Comparison of ENCODE assay signal across 33 cellular contexts in genomic region chr6:51976374-51976773, GRCh38.
"Had no signal": no experiment of that assay in that cellular context is flagged by ENCODE, and none has a peak within 500 bp of the region (broad histone marks: within the 10 kb centered on the region; RNA-seq: fewer than 3 reads in every experiment).

No MANE protein-coding gene starts in this region.

- H3K9me3 ChIP-seq: adrenal gland, body of pancreas had no signal

- DNase-seq: activated B cell treated with CpG ODN at 0.5 μM for 24 hours; activated CD4-positive, alpha-beta memory T cell treated with anti-CD3 and anti-CD28 coated beads for 36 hours; activated CD4-positive, alpha-beta T cell treated with anti-CD3 and anti-CD28 coated beads for 4 hours; activated CD4-positive, alpha-beta T cell treated with anti-CD3 and anti-CD28 coated beads, Interleukin-2, amount 10 ng/mL, durations not matched to agents 24 days and 14 days; activated CD4-positive, alpha-beta T cell treated with anti-CD3 and anti-CD28 coated beads, Interleukin-2, amount 50 U/mL, for 1 hour; activated CD4-positive, alpha-beta T cell treated with anti-CD3 and anti-CD28 coated beads, Interleukin-2, amount 50 U/mL, for 4 hours; activated CD4-positive, CD25-positive, alpha-beta regulatory T cell treated with anti-CD3 and anti-CD28 coated beads, Interleukin-2, amount 50 U/mL, for 72 hours; activated CD8-positive, alpha-beta memory T cell treated with anti-CD3 and anti-CD28 coated beads, Interleukin-2, amount 50 U/mL, for 4 hours; activated CD8-positive, alpha-beta T cell treated with anti-CD3 and anti-CD28 coated beads for 36 hours; activated effector memory CD4-positive, alpha-beta T cell treated with anti-CD3 and anti-CD28 coated beads, Interleukin-2, amount 50 U/mL, for 16 hours; activated gamma-delta T cell treated with Interleukin-2 at 50 U/mL for 16 hours; activated naive CD4-positive, alpha-beta T cell; activated naive CD4-positive, alpha-beta T cell treated with anti-CD3 and anti-CD28 coated beads for 36 hours; activated naive CD4-positive, alpha-beta T cell treated with anti-CD3 and anti-CD28 coated beads, Interleukin-2, amount 50 U/mL, for 16 hours; activated naive CD8-positive, alpha-beta T cell treated with anti-CD3 and anti-CD28 coated beads for 36 hours; activated T-cell treated with anti-CD3 and anti-CD28 coated beads for 4 hours; activated T-cell treated with anti-CD3 and anti-CD28 coated beads, Interleukin-2, amount 50 U/mL, for 1 hour; activated T-cell treated with anti-CD3 and anti-CD28 coated beads, Interleukin-2, amount 50 U/mL, for 4 hours; activated T-cell treated with anti-CD3 and anti-CD28 coated beads, Interleukin-2, amount 50 U/mL, for 72 hours; adrenal gland; amniotic stem cell; aorta; body of pancreas; caudate nucleus; cerebellar nuclear complex; T-helper 2 cell; T-helper 9 cell had no signal

- H3K27ac ChIP-seq: adrenal gland, body of pancreas, cardiac muscle cell, VCaP had no signal

- ATAC-seq: activated CD8-positive, alpha-beta T cell treated with anti-CD3 and anti-CD28 coated beads for 36 hours; activated naive CD4-positive, alpha-beta T cell treated with anti-CD3 and anti-CD28 coated beads, Interleukin-2, amount 50 U/mL, for 72 hours; activated T-cell treated with anti-CD3 and anti-CD28 coated beads, Interleukin-2, amount 50 U/mL, for 4 hours; activated T-cell treated with anti-CD3 and anti-CD28 coated beads, Interleukin-2, amount 50 U/mL, for 72 hours; activated T-helper 17 cell treated with anti-CD3 and anti-CD28 coated beads, Interleukin-2, amount 50 U/mL, for 72 hours; body of pancreas had no signal

- H3K4me1 ChIP-seq: adrenal gland, body of pancreas had no signal

- H3K36me3 ChIP-seq: adrenal gland, cardiac muscle cell had no signal

- FAIRE-seq: astrocyte, TTC549 had no signal

- H3K27me3 ChIP-seq: adrenal gland, body of pancreas, cardiac muscle cell had no signal

- H3K4me3 ChIP-seq: adrenal gland, body of pancreas, cardiac muscle cell had no signal
